22 cellular contexts compared by ENCODE assay signal in genomic region chr10:48708144-48708543, GRCh38. TPM values are rescaled to one million over a fixed set of nuclear protein-coding genes. Genes with fewer than 3 reads are reported as not detected.
DNase-seq lines count a peak whose midpoint lies in the region; TF ChIP-seq lines count a peak whose summit lies in the region.
"Had no signal": no experiment of that assay in that cellular context is flagged by ENCODE, and none has a peak within 500 bp of the region (broad histone marks: within the 10 kb centered on the region; RNA-seq: fewer than 3 reads in every experiment).

No MANE protein-coding gene starts in this region.

- H3K4me1 Mint-ChIP-seq in CD14-positive monocyte = peaks cover 46% of the 10 kb centered on the region
- H3K4me1 Mint-ChIP-seq: CD4-positive, alpha-beta memory T cell; neural crest cell; T-cell had no signal

- no peak overlapping the region for H3K4me3 ChIP-seq in choroid plexus epithelial cell (ENCODE audit: low read depth, low read length)
- H3K4me3 ChIP-seq: esophagus muscularis mucosa, GM23338, lower lobe of right lung, right lobe of liver, transverse colon had no signal

- H3K36me3 Mint-ChIP-seq in CD14-positive monocyte = peaks cover 35 to 46% of the 10 kb centered on the region in 2 donors
- H3K36me3 Mint-ChIP-seq: CD4-positive, alpha-beta memory T cell; T-cell had no signal

- intact Hi-C loops in CD14-positive monocyte (cut with micrococcal nuclease) = no loop called here

- peak overlapping the region in 3 of 7 donors; percentile 26 to 60 (median 37) for H3K27ac Mint-ChIP-seq in CD14-positive monocyte
- H3K27ac Mint-ChIP-seq: activated CD8-positive, alpha-beta T cell treated with anti-CD3 and anti-CD28 coated beads, Interleukin-2, amount 10 ng/mL, durations not matched to agents 7 days and 5 days; CD4-positive, alpha-beta memory T cell; GM23338; T-cell had no signal

- DNase-seq in DMS53 (lab: John Stamatoyannopoulos, UW) (peak; percentile 41), DMS53 treated with DMSO at 0.1 percent for 48 hours (lab: John Stamatoyannopoulos, UW; ENCODE audit: unreplicated experiment) (no peak), choroid plexus epithelial cell (ENCODE audit: low read depth) (peak; percentile 46), kidney tubule cell (ENCODE audit: low spot score) (peak; percentile 32), stromal cell of bone marrow (ENCODE audit: low read depth) (peak; percentile 1), CD14-positive monocyte (ENCODE audit: low spot score) (no peak), COLO829 (ENCODE audit: low spot score) (no peak), NCI-H2196 (lab: John Stamatoyannopoulos, UW; ENCODE audit: unreplicated experiment) (no peak)
- DNase-seq: activated CD8-positive, alpha-beta T cell treated with anti-CD3 and anti-CD28 coated beads, Interleukin-2, amount 10 ng/mL, durations not matched to agents 7 days and 5 days; activated effector memory CD4-positive, alpha-beta T cell treated with Interleukin-2 at 50 U/mL for 16 hours; CD4-positive, alpha-beta memory T cell; lower lobe of right lung; NCI-H1048; NCI-H2107; NCI-H774; right lobe of liver; stimulated activated CD4-positive, alpha-beta T cell treated with anti-CD3 and anti-CD28 coated beads, Interleukin-4, amount 100 ng/mL, for 4 hours; T-cell; transverse colon had no signal

- H3K27me3 Mint-ChIP-seq in CD14-positive monocyte (ENCODE audit: low read depth in 3 of 3) = no peaks in the 10 kb centered on the region

- H3K4me3 Mint-ChIP-seq in CD14-positive monocyte = no peak overlapping the region
- H3K4me3 Mint-ChIP-seq: activated CD8-positive, alpha-beta T cell treated with anti-CD3 and anti-CD28 coated beads, Interleukin-2, amount 10 ng/mL, durations not matched to agents 7 days and 5 days; CD4-positive, alpha-beta memory T cell; GM23338; neural crest cell; T-cell had no signal

- TF ChIP-seq CTCF in choroid plexus epithelial cell (conservative IDR thresholded peaks at IDR 0.05; ENCODE audit: low read depth, low read length) (no peak), CD14-positive monocyte (IDR thresholded peaks at IDR 0.05) (no peak)

- peaks cover 0 to 2% (median 0%) of the 10 kb centered on the region in 7 donors for H3K9me3 Mint-ChIP-seq in CD14-positive monocyte
- H3K9me3 Mint-ChIP-seq: CD4-positive, alpha-beta memory T cell; GM23338; neural crest cell; T-cell had no signal

RNA-seq across cellular contexts. Expression of gene WDFY4, which starts 23.5 kb away (rescaled TPM):
- 1 to 10 TPM; 7.5 to 9.8 TPM for polyA plus RNA-seq in CD14-positive monocyte
- polyA plus RNA-seq: GM23338 had no signal

Comparison
In these comparisons a context has a peak if more than half of its experiments do, and no peak if none do; other contexts are left out.
1. DNase-seq: peak in DMS53 (single experiment), choroid plexus epithelial cell (single experiment), kidney tubule cell (single experiment) and stromal cell of bone marrow (single experiment); none in DMS53 treated with DMSO at 0.1 percent for 48 hours (single experiment), CD14-positive monocyte (single experiment), COLO829 (single experiment) and NCI-H2196 (single experiment).